12 cellular contexts compared by ENCODE assay signal in the genomic region with DNA sequence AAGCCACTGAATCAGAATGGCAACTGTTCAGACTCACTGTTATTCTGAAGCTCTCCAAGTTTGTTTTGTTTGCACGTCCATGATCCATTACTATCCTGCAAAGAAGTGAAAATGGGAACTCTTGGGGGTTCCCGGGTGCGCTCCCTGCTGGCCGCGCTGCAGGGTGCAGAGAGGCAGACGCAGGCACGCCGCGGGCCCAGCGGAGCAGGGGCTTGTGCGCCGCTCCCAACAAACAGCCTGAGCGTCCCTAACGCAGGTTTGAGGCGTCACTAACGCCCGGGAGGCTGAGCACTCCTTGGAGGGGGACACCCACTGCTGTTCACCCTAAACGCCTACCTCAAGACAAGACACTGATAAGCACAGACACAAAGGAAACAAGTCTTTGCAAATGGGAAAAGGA. TPM values are rescaled to one million over a fixed set of nuclear protein-coding genes. Genes with fewer than 3 reads are reported as not detected.
DNase-seq lines count a peak whose midpoint lies in the region; ATAC-seq and TF ChIP-seq lines count a peak whose summit lies in the region.
"Had no signal": no experiment of that assay in that cellular context is flagged by ENCODE, and none has a peak within 500 bp of the region (broad histone marks: within the 10 kb centered on the region; RNA-seq: fewer than 3 reads in every experiment).

No MANE protein-coding gene starts in this region.

- DNase-seq in activated naive CD4-positive, alpha-beta T cell treated with anti-CD3 and anti-CD28 coated beads for 36 hours, result peak; percentile 9
- no peak for DNase-seq in activated naive CD4-positive, alpha-beta T cell treated with Interleukin-2 at 50 U/mL for 16 hours
- no peak for DNase-seq in brain microvascular endothelial cell
- peak; percentile 7 for DNase-seq in kidney tubule cell (ENCODE audit: low spot score)
- DNase-seq in tibial nerve (ENCODE audit: low spot score in 2 of 2), result no peak
- DNase-seq in NCI-H1048 (lab: John Stamatoyannopoulos, UW), result no peak
- DNase-seq: activated gamma-delta T cell; NCI-H1694 treated with DMSO at 0.1 percent for 48 hours; stimulated activated naive CD4-positive, alpha-beta T cell had no signal

- no peak for TF ChIP-seq EP300 in tibial nerve (IDR thresholded peaks at IDR 0.05)

- no peak overlapping the region for H3K27ac ChIP-seq in brain microvascular endothelial cell
- H3K27ac ChIP-seq in tibial nerve, result no peak overlapping the region
- H3K27ac ChIP-seq: BLaER1 had no signal

- TF ChIP-seq CTCF in brain microvascular endothelial cell (IDR thresholded peaks at IDR 0.05; ENCODE audit: low read depth, low read length, missing control alignments) (peak; percentile 82), tibial nerve (IDR thresholded peaks at IDR 0.05) (peak in 3 of 5 experiments; percentile 36 to 44 (median 39))

- no peak overlapping the region for H3K4me3 Mint-ChIP-seq in activated naive CD4-positive, alpha-beta T cell treated with anti-CD3 and anti-CD28 coated beads for 36 hours

- WGBS in tibial nerve, 2 donors, result 19 to 26% methylated on average over 17 to 18 of the region's 18 CpGs

- H3K4me1 ChIP-seq in tibial nerve, result peaks cover 0 to 7% (median 0%) of the 10 kb centered on the region in 4 donors
- H3K4me1 ChIP-seq: BLaER1 had no signal

- CTCF ChIA-PET in activated naive CD4-positive, alpha-beta T cell treated with anti-CD3 and anti-CD28 coated beads for 36 hours (lab: Charles Lee), result interaction anchor here (1.2 kb wide), 1 partner anchor 9 kb away, joined by 5 read pairs; no protein-coding TSS in a partner anchor

- in situ Hi-C loops in brain microvascular endothelial cell (cut with HindIII; ENCODE audit: low pct_ligation_motif_present, low sequenced_read_pairs), result no loop called here

- no peak for TF ChIP-seq POLR2A in tibial nerve (IDR thresholded peaks at IDR 0.05)

- no peaks in the 10 kb centered on the region for H3K36me3 Mint-ChIP-seq in activated naive CD4-positive, alpha-beta T cell treated with anti-CD3 and anti-CD28 coated beads for 36 hours (ENCODE audit: low read depth)

- ATAC-seq in HG03039 (IDR thresholded peaks at IDR 0.05; ENCODE audit: unreplicated experiment) (no peak), GM18520 (IDR thresholded peaks at IDR 0.05; ENCODE audit: unreplicated experiment) (no peak)

- H3K27me3 ChIP-seq in brain microvascular endothelial cell (replicated peaks), result no peaks in the 10 kb centered on the region
- H3K27me3 ChIP-seq in tibial nerve, result no peaks in the 10 kb centered on the region
- H3K27me3 ChIP-seq: BLaER1 had no signal

- H3K4me1 Mint-ChIP-seq in activated naive CD4-positive, alpha-beta T cell treated with anti-CD3 and anti-CD28 coated beads for 36 hours (ENCODE audit: low read depth), result no peaks in the 10 kb centered on the region

- no peaks in the 10 kb centered on the region for H3K36me3 ChIP-seq in brain microvascular endothelial cell (replicated peaks)
- no peaks in the 10 kb centered on the region for H3K36me3 ChIP-seq in tibial nerve
- H3K36me3 ChIP-seq: BLaER1 had no signal

- H3K9me3 ChIP-seq in tibial nerve, result peaks cover 0 to under 1% (median 0%) of the 10 kb centered on the region in 4 donors
- H3K9me3 ChIP-seq: BLaER1 had no signal

- H3K9me3 Mint-ChIP-seq in activated naive CD4-positive, alpha-beta T cell treated with anti-CD3 and anti-CD28 coated beads for 36 hours, result no peaks in the 10 kb centered on the region

- H3K4me3 ChIP-seq in brain microvascular endothelial cell (ENCODE audit: low read depth, low read length), result peak overlapping the region; percentile 23
- H3K4me3 ChIP-seq in tibial nerve, result no peak overlapping the region
- H3K4me3 ChIP-seq: BLaER1 had no signal

- H3K27me3 Mint-ChIP-seq in activated naive CD4-positive, alpha-beta T cell treated with anti-CD3 and anti-CD28 coated beads for 36 hours (ENCODE audit: low read depth), result no peaks in the 10 kb centered on the region

- intact Hi-C loops in activated naive CD4-positive, alpha-beta T cell treated with anti-CD3 and anti-CD28 coated beads for 36 hours (cut with micrococcal nuclease), result no loop called here

- no peak overlapping the region for H3K27ac Mint-ChIP-seq in activated naive CD4-positive, alpha-beta T cell treated with anti-CD3 and anti-CD28 coated beads for 36 hours

RNA-seq across cellular contexts. Expression of gene PIEZO2, which starts 14.3 kb away (rescaled TPM):
- total RNA-seq in activated naive CD4-positive, alpha-beta T cell treated with anti-CD3 and anti-CD28 coated beads for 36 hours, result not detected
- 10 to 100 TPM; 17.0 to 27.7 (median 22.3) TPM for total RNA-seq in tibial nerve

Comparison
In these comparisons a context has a peak if more than half of its experiments do, and no peak if none do; other contexts are left out.
1. DNase-seq: peak in activated naive CD4-positive, alpha-beta T cell treated with anti-CD3 and anti-CD28 coated beads for 36 hours (single experiment) and kidney tubule cell (single experiment); none in activated naive CD4-positive, alpha-beta T cell treated with Interleukin-2 at 50 U/mL for 16 hours (single experiment), brain microvascular endothelial cell (single experiment), tibial nerve (0 of 2) and NCI-H1048 (single experiment).
2. RNA of gene PIEZO2, which starts 14.3 kb away (total RNA-seq): 17.0 to 27.7 TPM in tibial nerve; not detected in activated naive CD4-positive, alpha-beta T cell treated with anti-CD3 and anti-CD28 coated beads for 36 hours; every median in the first group is over 10 times any median in the second.